Comparison of ENCODE assay signal across 8 cellular contexts in the genomic region with DNA sequence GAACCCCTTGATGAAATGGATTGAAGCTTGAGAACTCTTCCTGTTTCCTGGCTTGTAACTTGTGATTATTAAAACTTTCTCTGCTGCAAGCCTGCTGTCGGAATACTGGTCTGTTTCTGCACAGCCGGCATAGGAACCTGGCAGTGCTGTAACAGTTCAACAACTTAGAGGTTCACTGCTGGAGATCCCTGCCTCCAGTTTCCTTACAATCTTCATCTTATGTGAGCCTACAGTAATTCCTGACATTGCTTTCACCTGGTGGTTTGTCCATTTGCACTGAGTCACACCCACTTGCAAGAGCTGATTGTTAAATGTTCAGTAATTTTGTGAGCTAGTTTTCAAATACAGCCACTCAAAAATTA. TPM values are rescaled to one million over a fixed set of nuclear protein-coding genes. Genes with fewer than 3 reads are reported as not detected.
DNase-seq lines count a peak whose midpoint lies in the region; ATAC-seq, FAIRE-seq and TF ChIP-seq lines count a peak whose summit lies in the region.

No MANE protein-coding gene starts in this region.

- POLR2A ChIA-PET in CD4-positive, alpha-beta memory T cell (lab: Charles Lee; ENCODE audit: partially characterized antibody) = interaction anchor here (3.0 to 4.8 kb wide), 2 partner anchors 72 to 151 kb away, joined by 45 to 70 read pairs; a partner anchor contains a TSS

- no peak for FAIRE-seq in H54 (lab: Jason Lieb, UNC)

- TF ChIP-seq CTCF in chondrocyte (IDR thresholded peaks at IDR 0.05) (no peak), nephron progenitor cell (IDR thresholded peaks at IDR 0.05) (no peak)

- no peaks in the 10 kb centered on the region for H3K27me3 Mint-ChIP-seq in CD4-positive, alpha-beta memory T cell
- H3K27me3 Mint-ChIP-seq in chondrocyte (ENCODE audit: low read depth) (no peaks in the 10 kb centered on the region), nephron progenitor cell (ENCODE audit: low read depth, poor library complexity) (no peaks in the 10 kb centered on the region)

- no peak for TF ChIP-seq POLR2A in H54 (IDR thresholded peaks at IDR 0.05; ENCODE audit: low read depth, low read length)

- H3K9me3 ChIP-seq in CD4-positive, alpha-beta memory T cell (ENCODE audit: control insufficient read depth in 1 of 2, low read length in 2 of 2) = no peaks in the 10 kb centered on the region

- peak overlapping the region; percentile 97 for H3K27ac ChIP-seq in CD4-positive, alpha-beta memory T cell (ENCODE audit: low read depth, low read length)

- H3K9me3 Mint-ChIP-seq in CD4-positive, alpha-beta memory T cell = peaks cover 0 to 4% (median 0%) of the 10 kb centered on the region in 8 donors
- H3K9me3 Mint-ChIP-seq in chondrocyte (ENCODE audit: low read depth) (no peaks in the 10 kb centered on the region), nephron progenitor cell (no peaks in the 10 kb centered on the region)

- H3K4me3 Mint-ChIP-seq in CD4-positive, alpha-beta memory T cell = peak overlapping the region; percentile 90 to 97 (median 94)
- peak overlapping the region; percentile 81 for H3K4me3 Mint-ChIP-seq in chondrocyte (ENCODE audit: unreplicated experiment)
- peak overlapping the region; percentile 91 for H3K4me3 Mint-ChIP-seq in nephron progenitor cell

- intact Hi-C loops in CD4-positive, alpha-beta memory T cell (cut with micrococcal nuclease) = loop anchor here (2.0 to 10.0 kb wide), 7 partner anchors 17 to 1696 kb away; a partner anchor contains a TSS

- no peaks in the 10 kb centered on the region for H3K27me3 ChIP-seq in CD4-positive, alpha-beta memory T cell (ENCODE audit: insufficient read depth, low read length)

- CTCF ChIA-PET in CD4-positive, alpha-beta memory T cell (lab: Charles Lee; ENCODE audit: partially characterized antibody) = interaction anchor here (1.4 to 5.0 kb wide), 6 partner anchors 12 to 151 kb away, joined by 3 to 36 read pairs (median 20); a partner anchor contains a TSS

- no peaks in the 10 kb centered on the region for H3K36me3 ChIP-seq in CD4-positive, alpha-beta memory T cell (ENCODE audit: insufficient read depth, low read length)

- H3K27ac Mint-ChIP-seq in CD4-positive, alpha-beta memory T cell = peak overlapping the region; percentile 94 to 99 (median 97)
- H3K27ac Mint-ChIP-seq in chondrocyte (ENCODE audit: unreplicated experiment) (peak overlapping the region; percentile 98), nephron progenitor cell (peak overlapping the region; percentile 38)

- peaks cover 38 to 68% (median 50%) of the 10 kb centered on the region in 4 donors for H3K4me1 Mint-ChIP-seq in CD4-positive, alpha-beta memory T cell
- peaks cover 28% of the 10 kb centered on the region for H3K4me1 Mint-ChIP-seq in chondrocyte (ENCODE audit: low read depth)
- H3K4me1 Mint-ChIP-seq in nephron progenitor cell = peaks cover 29% of the 10 kb centered on the region

- H3K4me3 ChIP-seq in CD4-positive, alpha-beta memory T cell (ENCODE audit: low read length in 2 of 2) = peak overlapping the region; percentile 62 to 68

- H3K36me3 Mint-ChIP-seq in CD4-positive, alpha-beta memory T cell = peaks cover 32 to 37% of the 10 kb centered on the region in 2 donors
- peaks cover 5% of the 10 kb centered on the region for H3K36me3 Mint-ChIP-seq in chondrocyte (ENCODE audit: low read depth)
- H3K36me3 Mint-ChIP-seq in nephron progenitor cell (ENCODE audit: low read depth) = peaks cover 8% of the 10 kb centered on the region

- DNase-seq in CD4-positive, alpha-beta memory T cell = no peak
- DNase-seq in LHCN-M2 (ENCODE audit: low read depth) (peak; percentile 12), chondrocyte (ENCODE audit: low spot score) (no peak), nephron progenitor cell (no peak), GF-D8 (lab: John Stamatoyannopoulos, UW) (no peak), H54 (ENCODE audit: insufficient read length, low spot score) (no peak), COLO668 (lab: John Stamatoyannopoulos, UW; ENCODE audit: unreplicated experiment) (no peak)

- no peak for ATAC-seq in HG02623 (IDR thresholded peaks at IDR 0.05; ENCODE audit: unreplicated experiment)

- H3K4me1 ChIP-seq in CD4-positive, alpha-beta memory T cell (ENCODE audit: insufficient read depth, low read length) = peaks cover 38% of the 10 kb centered on the region

RNA-seq across cellular contexts. Expression of a gene that starts 1.3 kb away (rescaled TPM):
- total RNA-seq in CD4-positive, alpha-beta memory T cell = 10 to 100 TPM; 14.7 to 15.1 TPM
- 1 to 10 TPM; 1.3 to 3.4 TPM for polyA plus RNA-seq in CD4-positive, alpha-beta memory T cell
- 5.2 and 5.6 TPM in 2 replicates for total RNA-seq in LHCN-M2 (2014; rRNA removed)
- polyA plus RNA-seq in LHCN-M2 (2012) = 1.4 TPM
- total RNA-seq in chondrocyte = 5.4 to 7.8 TPM (median 6.1 TPM) in 3 replicates

Comparison
In these comparisons a context has a peak if more than half of its experiments do, and no peak if none do; other contexts are left out.
1. H3K27ac Mint-ChIP-seq: peak in every context shown above with its lines; median percentile 98 in chondrocyte; 97 in CD4-positive, alpha-beta memory T cell; 38 in nephron progenitor cell.